In the genomic region with DNA sequence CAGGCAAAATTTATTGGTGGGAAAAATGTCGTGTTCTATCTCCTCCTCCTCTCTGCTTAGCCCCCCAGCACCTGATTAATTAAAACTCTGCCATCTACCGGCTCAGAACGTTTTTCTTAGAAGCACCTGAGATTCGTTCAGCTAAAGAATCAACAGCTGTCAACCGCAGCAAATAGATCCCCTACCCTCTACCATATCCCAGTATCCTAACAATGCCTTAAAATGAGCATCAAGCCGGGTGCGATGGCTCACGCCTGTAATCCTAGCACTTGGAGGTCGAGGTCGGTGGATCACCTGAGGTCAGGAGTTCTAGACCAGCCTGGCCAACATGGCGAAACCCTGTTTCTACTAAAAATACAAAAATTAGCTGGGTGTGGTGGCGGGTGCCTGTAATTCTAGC, we compare ENCODE assay signal across 14 cellular contexts.
DNase-seq lines count a peak whose midpoint lies in the region; ATAC-seq, FAIRE-seq and TF ChIP-seq lines count a peak whose summit lies in the region.
"Had no signal": no experiment of that assay in that cellular context is flagged by ENCODE, and none has a peak within 500 bp of the region (broad histone marks: within the 10 kb centered on the region; RNA-seq: fewer than 3 reads in every experiment).

No MANE protein-coding gene starts in this region.

- no peak overlapping the region for H4K91ac ChIP-seq in H1 (replicated peaks; ENCODE audit: insufficient read length, low read length)

- no peak overlapping the region for H3K4me2 ChIP-seq in H1 (ENCODE audit: insufficient read depth in 1 of 2, low read depth in 2 of 2, low read length in 2 of 2)
- no peak overlapping the region for H3K4me2 ChIP-seq in parathyroid adenoma (ENCODE audit: low read length)
- H3K4me2 ChIP-seq: PC-9 had no signal

- no peak overlapping the region for H2BK5ac ChIP-seq in H1 (ENCODE audit: low read depth, low read length)

- no peak overlapping the region for H2BK12ac ChIP-seq in H1 (ENCODE audit: low read depth, low read length)

- no peak overlapping the region for H3K14ac ChIP-seq in H1 (ENCODE audit: insufficient read length)

- peak overlapping the region in 9 of 10 donors; percentile 29 to 89 (median 59) for H3K27ac ChIP-seq in heart right ventricle
- H3K27ac ChIP-seq in H1 (ENCODE audit: low read depth, low read length) = no peak overlapping the region
- H3K27ac ChIP-seq in parathyroid adenoma = peak overlapping the region; percentile 53
- peak overlapping the region; percentile 53 for H3K27ac ChIP-seq in upper lobe of right lung
- H3K27ac ChIP-seq: PC-9 had no signal

- TF ChIP-seq RAD21 in H1 (IDR thresholded peaks at IDR 0.05 in 1 of 2, conservative IDR thresholded peaks at IDR 0.05 in 1 of 2; ENCODE audit: low read depth in 2 of 2, low read length in 2 of 2) = peak in 1 of 2 experiments; percentile 20; a peak in 1 of 4 replicates

- no peak overlapping the region for H3K9ac ChIP-seq in H1 (replicated peaks in 1 of 4; ENCODE audit: extremely low read depth in 1 of 4, low read depth in 3 of 4, low read length in 3 of 4)
- no peak overlapping the region for H3K9ac ChIP-seq in parathyroid adenoma

- H4K5ac ChIP-seq in H1 (ENCODE audit: insufficient read length, low read depth, low read length) = no peak overlapping the region

- TF ChIP-seq CTCF in heart right ventricle (IDR thresholded peaks at IDR 0.05) = no peak
- TF ChIP-seq CTCF in H1 (IDR thresholded peaks at IDR 0.05; ENCODE audit: control extremely low read depth in 1 of 3, insufficient read depth in 1 of 3, low read depth in 1 of 3, low read length in 3 of 3) = peak in 1 of 3 experiments; percentile 7; a peak in 1 of 4 replicates
- peak; percentile 4 for TF ChIP-seq CTCF in parathyroid adenoma (IDR thresholded peaks at IDR 0.05)
- TF ChIP-seq CTCF in upper lobe of right lung (IDR thresholded peaks at IDR 0.05) = no peak

- H3K9me3 ChIP-seq in heart right ventricle (peaks cover 0 to 12% (median 0%) of the 10 kb centered on the region in 11 donors), H1 (ENCODE audit: insufficient read depth in 2 of 2, low read depth in 1 of 2, low read length in 1 of 2) (0 out of 4 replicates have a peak, but pooled peaks cover 0 to 4% of the 10 kb centered on the region in 2 experiments), parathyroid adenoma (ENCODE audit: control insufficient read depth, low read length) (no peaks in the 10 kb centered on the region), upper lobe of right lung (no peaks in the 10 kb centered on the region)

- no peak overlapping the region for H3K4ac ChIP-seq in H1 (replicated peaks; ENCODE audit: insufficient read length, low read depth, low read length)

- 86 to 91% methylated on average over 12 of the region's 12 CpGs for WGBS in heart right ventricle, 2 donors
- 89% methylated on average over 12 of the region's 12 CpGs; no CpG with 5 or more reads in 1 of the 2 experiments for WGBS in H1 (ENCODE audit: extremely low coverage in 1 of 2, insufficient coverage in 1 of 2, insufficient read length in 1 of 2, insufficient replicate concordance in 2 of 2, low coverage in 1 of 2, low lambda C conversion rate in 2 of 2, missing lambda C conversion rate in 1 of 2), 2 experiments

- TF ChIP-seq POLR2A in H1 (IDR thresholded peaks at IDR 0.05; ENCODE audit: control extremely low read depth in 1 of 2, low read depth in 2 of 2, low read length in 2 of 2) = no peak

- no peak overlapping the region for H3K56ac ChIP-seq in H1 (replicated peaks; ENCODE audit: insufficient read length, low read depth, low read length)

- no peak overlapping the region for H2BK120ac ChIP-seq in H1 (replicated peaks; ENCODE audit: low read depth, low read length)

- H2AFZ ChIP-seq in H1 (ENCODE audit: low read length) (no peak overlapping the region), parathyroid adenoma (no peak overlapping the region)
- H2AFZ ChIP-seq: PC-9 had no signal

- H3K27me3 ChIP-seq in heart right ventricle (no peaks in the 10 kb centered on the region), H1 (replicated peaks in 1 of 4; ENCODE audit: control insufficient read depth in 3 of 4, extremely low read depth in 1 of 4, insufficient read depth in 3 of 4, low read length in 3 of 4) (no peaks in the 10 kb centered on the region), parathyroid adenoma (ENCODE audit: control insufficient read depth, insufficient read depth, low read length) (no peaks in the 10 kb centered on the region), upper lobe of right lung (no peaks in the 10 kb centered on the region)

- no peak overlapping the region for H2BK15ac ChIP-seq in H1 (ENCODE audit: low read length)

- intact Hi-C loops in heart right ventricle (cut with DNase I) = no loop called here
- intact Hi-C loops in left cardiac atrium (cut with DNase I) = no loop called here
- intact Hi-C loops in upper lobe of right lung (cut with DNase I) = no loop called here

- no peaks in the 10 kb centered on the region; the same call in 1 of the 2 replicates for H3K23me2 ChIP-seq in H1 (ENCODE audit: low read depth, low read length)

- H3K79me1 ChIP-seq in H1 (ENCODE audit: low read depth, low read length) = peaks cover 4% of the 10 kb centered on the region

- H3K4me1 ChIP-seq in heart right ventricle = peaks cover 0 to 49% (median 21%) of the 10 kb centered on the region in 9 donors
- peaks cover 0 to 2% (median 0%) of the 10 kb centered on the region in 4 experiments; a peak in 2 of 7 replicates for H3K4me1 ChIP-seq in H1 (replicated peaks in 1 of 4; ENCODE audit: control insufficient read depth in 3 of 4, insufficient read depth in 4 of 4, low read length in 3 of 4)
- peaks cover 20% of the 10 kb centered on the region for H3K4me1 ChIP-seq in parathyroid adenoma
- H3K4me1 ChIP-seq in upper lobe of right lung = peaks cover 17% of the 10 kb centered on the region

- no peak overlapping the region for H3K18ac ChIP-seq in H1 (ENCODE audit: extremely low read depth, low read length)

- CTCF ChIA-PET in H1 (lab: Charles Lee; ENCODE audit: partially characterized antibody) = interaction anchor here (1.7 to 2.2 kb wide), 4 partner anchors 11 to 135 kb away, joined by 4 to 6 read pairs (median 4); no protein-coding TSS in a partner anchor

- H3K36me3 ChIP-seq in heart right ventricle = no peaks in the 10 kb centered on the region
- no peaks in the 10 kb centered on the region for H3K36me3 ChIP-seq in H1 (ENCODE audit: control insufficient read depth in 2 of 4, insufficient read depth in 4 of 4, low read length in 3 of 4)
- no peaks in the 10 kb centered on the region for H3K36me3 ChIP-seq in parathyroid adenoma (ENCODE audit: control insufficient read depth, insufficient read depth, low read length)
- no peaks in the 10 kb centered on the region for H3K36me3 ChIP-seq in upper lobe of right lung

- ATAC-seq in heart right ventricle (no peak), left cardiac atrium (no peak), upper lobe of right lung (no peak), HG02642 (IDR thresholded peaks at IDR 0.05; ENCODE audit: poor library complexity, unreplicated experiment) (no peak)
- ATAC-seq: T-cell had no signal

- DNase-seq in heart right ventricle (no peak), left cardiac atrium (no peak), H1 (ENCODE audit: low read depth in 1 of 2, low spot score in 2 of 2) (no peak), upper lobe of right lung (no peak), RCC 7860 (ENCODE audit: low spot score) (no peak)
- no peak for DNase-seq in activated CD4-positive, alpha-beta T cell treated with anti-CD3 and anti-CD28 coated beads for 48 hours
- DNase-seq: activated T-cell treated with anti-CD3 and anti-CD28 coated beads, Interleukin-2, amount 50 U/mL, for 48 hours; NCI-H1092 treated with DMSO at 0.1 percent for 48 hours; PC-9; stimulated activated CD4-positive, alpha-beta T cell treated with anti-CD3 and anti-CD28 coated beads, Interleukin-4, amount 100 ng/mL, for 4 hours; T-cell had no signal

- H3K4me3 ChIP-seq in heart right ventricle (no peak overlapping the region), H1 (ENCODE audit: extremely low read depth in 1 of 4, insufficient read depth in 2 of 4, low read depth in 3 of 4, low read length in 4 of 4) (no peak overlapping the region), parathyroid adenoma (ENCODE audit: low read depth, low read length) (no peak overlapping the region), upper lobe of right lung (no peak overlapping the region)
- H3K4me3 ChIP-seq: PC-9 had no signal

- H3K79me2 ChIP-seq in H1 (ENCODE audit: control insufficient read depth in 1 of 2, insufficient read depth in 2 of 2, low read length in 2 of 2) (peaks cover 3 to 88% of the 10 kb centered on the region in 2 experiments; a peak in 3 of 4 replicates), parathyroid adenoma (peaks cover 15% of the 10 kb centered on the region)

- no peak overlapping the region for H2AK5ac ChIP-seq in H1 (ENCODE audit: low read depth, low read length)

- no peak overlapping the region for H2BK20ac ChIP-seq in H1 (ENCODE audit: low read length)

- TF ChIP-seq EP300 in H1 (IDR thresholded peaks at IDR 0.05; ENCODE audit: borderline replicate concordance in 1 of 2, low read depth in 2 of 2, low read length in 2 of 2) = no peak

- H3K23ac ChIP-seq in H1 (ENCODE audit: insufficient read length) = no peak overlapping the region

- no peaks in the 10 kb centered on the region for H4K20me1 ChIP-seq in H1 (replicated peaks in 1 of 2; ENCODE audit: control insufficient read depth in 1 of 2, insufficient read depth in 2 of 2, low read length in 2 of 2)

- FAIRE-seq in H1 (lab: Jason Lieb, UNC) = no peak
- no peak for FAIRE-seq in RCC 7860 (lab: Jason Lieb, UNC)
- FAIRE-seq: endometrium had no signal

- H4K8ac ChIP-seq in H1 (ENCODE audit: extremely low read depth, insufficient read depth, low read length) = no peak overlapping the region

- POLR2A ChIA-PET in H1 (lab: Charles Lee; ENCODE audit: partially characterized antibody) = interaction anchor here (1.5 kb wide), 1 partner anchor 33 kb away, joined by 3 read pairs; no protein-coding TSS in a partner anchor

TF ChIP-seq in H1, 55 proteins besides CTCF, POLR2A, EP300 and RAD21:
- TF ChIP-seq RXRA (IDR thresholded peaks at IDR 0.05; ENCODE audit: insufficient read depth, low read depth, low read length) (0 out of 2 replicates have a peak, but pooled peaks have one; percentile 18), SUZ12 (IDR thresholded peaks at IDR 0.05; ENCODE audit: low read length) (no peak), BACH1 (IDR thresholded peaks at IDR 0.05; ENCODE audit: low read length) (no peak), TCF12 (IDR thresholded peaks at IDR 0.05; ENCODE audit: low read depth, low read length) (0 out of 2 replicates have a peak, but pooled peaks have one; percentile 15), POLR2AphosphoS5 (IDR thresholded peaks at IDR 0.05; ENCODE audit: low read depth, low read length) (peak; percentile 61; the same call in 1 of the 2 replicates)
